1 cellular context compared by ENCODE assay signal in the genomic region with DNA sequence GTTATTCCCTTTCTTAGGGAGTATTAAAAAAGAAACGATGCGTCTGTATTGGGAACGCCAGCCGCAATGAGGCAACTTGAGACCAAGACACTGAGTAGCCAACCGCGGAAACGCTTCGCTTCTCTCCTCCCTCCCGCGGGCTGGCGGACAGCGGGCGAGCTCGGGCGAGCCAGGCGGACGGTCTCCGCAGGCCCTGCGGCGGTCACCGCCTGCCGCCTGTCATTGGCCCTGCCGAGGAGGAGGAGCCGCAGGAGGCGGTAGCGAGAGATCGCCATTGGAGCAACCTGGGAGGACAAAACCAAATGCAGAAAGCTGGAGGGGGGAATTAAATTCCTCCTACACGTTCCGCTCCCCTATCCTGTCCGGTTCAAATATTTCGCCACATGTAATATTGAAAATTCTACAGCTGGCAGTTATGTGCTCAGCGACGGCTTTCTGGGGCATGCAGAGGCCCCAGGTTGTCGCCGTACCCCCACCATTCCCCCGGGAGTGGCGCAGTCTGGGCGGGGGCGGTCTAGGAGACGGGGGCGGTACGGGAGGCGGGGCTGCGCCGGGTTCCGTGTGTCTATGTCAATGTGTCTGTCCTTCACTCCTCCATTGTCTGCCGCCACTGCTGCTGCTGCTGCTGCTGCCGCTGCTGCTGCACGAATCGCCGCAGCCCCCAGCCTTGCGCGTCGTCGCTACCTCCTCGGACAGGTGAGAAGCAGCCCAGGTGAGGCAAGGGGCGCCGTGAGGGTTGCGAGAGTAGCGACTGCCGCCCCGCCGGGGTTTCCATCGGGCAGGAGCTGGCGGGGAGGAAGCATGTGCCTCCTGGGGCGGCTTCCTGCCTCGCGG.
TF ChIP-seq lines count a peak whose summit lies in the region.

ANKMY2 (minus strand) TSS at position 162 of the 834 bp plus-strand sequence. CDS start 181 bp downstream, outside the sequence.
BZW2 (plus strand) TSS at position 589 of the 834 bp plus-strand sequence. CDS start 19,263 bp downstream, outside the sequence.

TF ChIP-seq in HepG2, 621 proteins besides CTCF, POLR2A, EP300 and RAD21 (continued from another document and continues in another):
- TF ChIP-seq, protein P1, sequence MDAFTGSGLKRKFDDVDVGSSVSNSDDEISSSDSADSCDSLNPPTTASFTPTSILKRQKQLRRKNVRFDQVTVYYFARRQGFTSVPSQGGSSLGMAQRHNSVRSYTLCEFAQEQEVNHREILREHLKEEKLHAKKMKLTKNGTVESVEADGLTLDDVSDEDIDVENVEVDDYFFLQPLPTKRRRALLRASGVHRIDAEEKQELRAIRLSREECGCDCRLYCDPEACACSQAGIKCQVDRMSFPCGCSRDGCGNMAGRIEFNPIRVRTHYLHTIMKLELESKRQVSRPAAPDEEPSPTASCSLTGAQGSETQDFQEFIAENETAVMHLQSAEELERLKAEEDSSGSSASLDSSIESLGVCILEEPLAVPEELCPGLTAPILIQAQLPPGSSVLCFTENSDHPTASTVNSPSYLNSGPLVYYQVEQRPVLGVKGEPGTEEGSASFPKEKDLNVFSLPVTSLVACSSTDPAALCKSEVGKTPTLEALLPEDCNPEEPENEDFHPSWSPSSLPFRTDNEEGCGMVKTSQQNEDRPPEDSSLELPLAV (CRISPR knock-in tag; conservative IDR thresholded peaks at IDR 0.05; ENCODE audit: low read depth) = no peak
- TF ChIP-seq ZNF280B (CRISPR knock-in tag; IDR thresholded peaks at IDR 0.05; ENCODE audit: borderline replicate concordance) (0 out of 2 replicates have a peak, but pooled peaks have one; percentile 40), KMT2B (CRISPR knock-in tag; IDR thresholded peaks at IDR 0.05) (peak; percentile 83), ZNF770 (CRISPR knock-in tag; IDR thresholded peaks at IDR 0.05) (peak; percentile 11; the same call in 1 of the 2 replicates), PRMT3 (CRISPR knock-in tag; IDR thresholded peaks at IDR 0.05; ENCODE audit: borderline replicate concordance, low read depth) (no peak), HOXA7 (CRISPR knock-in tag; IDR thresholded peaks at IDR 0.05) (0 out of 2 replicates have a peak, but pooled peaks have one; percentile 90), SKI (IDR thresholded peaks at IDR 0.05; ENCODE audit: partially characterized antibody) (peak; percentile 43), SOX5 (CRISPR knock-in tag; IDR thresholded peaks at IDR 0.05; ENCODE audit: borderline replicate concordance) (peak; percentile 20; the same call in 1 of the 2 replicates), NFYC (CRISPR knock-in tag; IDR thresholded peaks at IDR 0.05) (peak; percentile 81), REXO4 (CRISPR knock-in tag; IDR thresholded peaks at IDR 0.05; ENCODE audit: borderline replicate concordance) (no peak), ZNF180 (CRISPR knock-in tag; IDR thresholded peaks at IDR 0.05; ENCODE audit: borderline replicate concordance, low read depth) (no peak), THAP11 (CRISPR knock-in tag; IDR thresholded peaks at IDR 0.05) (peak; percentile 58), SIX1 (CRISPR knock-in tag; IDR thresholded peaks at IDR 0.05; ENCODE audit: borderline replicate concordance) (0 out of 2 replicates have a peak, but pooled peaks have one; percentile 22), TEAD3 (CRISPR knock-in tag; optimal IDR thresholded peaks at IDR 0.05; ENCODE audit: borderline replicate concordance) (peak; percentile 39), ZBTB38 (CRISPR knock-in tag; IDR thresholded peaks at IDR 0.05) (no peak), SALL1 (CRISPR knock-in tag; IDR thresholded peaks at IDR 0.05) (peak; percentile 76), FOSL2 (CRISPR knock-in tag; IDR thresholded peaks at IDR 0.05) (peak; percentile 42; the same call in 1 of the 2 replicates), ZNF891 (CRISPR knock-in tag; IDR thresholded peaks at IDR 0.05) (peak; percentile 70), ZNF331 (CRISPR knock-in tag; IDR thresholded peaks at IDR 0.05) (peak; percentile 38; the same call in 1 of the 2 replicates), ZNF678 (CRISPR knock-in tag; IDR thresholded peaks at IDR 0.05) (no peak; the same call in 1 of the 2 replicates), ZNF780A (CRISPR knock-in tag; IDR thresholded peaks at IDR 0.05) (no peak), PTBP1 (IDR thresholded peaks at IDR 0.05; ENCODE audit: low read depth, low read length, poor library complexity, severe bottlenecking) (peak; percentile 55), ZNF281 (CRISPR knock-in tag; IDR thresholded peaks at IDR 0.05; ENCODE audit: borderline replicate concordance) (no peak), MZF1 (CRISPR knock-in tag; IDR thresholded peaks at IDR 0.05; ENCODE audit: borderline replicate concordance) (no peak), ZNF234 (CRISPR knock-in tag; conservative IDR thresholded peaks at IDR 0.05) (no peak), IKZF5 (CRISPR knock-in tag; IDR thresholded peaks at IDR 0.05) (peak; percentile 84), TARDBP (CRISPR knock-in tag; IDR thresholded peaks at IDR 0.05) (no peak; the same call in 1 of the 2 replicates), ZFP36L1 (CRISPR knock-in tag; IDR thresholded peaks at IDR 0.05) (no peak)
- TF ChIP-seq, protein P2, sequence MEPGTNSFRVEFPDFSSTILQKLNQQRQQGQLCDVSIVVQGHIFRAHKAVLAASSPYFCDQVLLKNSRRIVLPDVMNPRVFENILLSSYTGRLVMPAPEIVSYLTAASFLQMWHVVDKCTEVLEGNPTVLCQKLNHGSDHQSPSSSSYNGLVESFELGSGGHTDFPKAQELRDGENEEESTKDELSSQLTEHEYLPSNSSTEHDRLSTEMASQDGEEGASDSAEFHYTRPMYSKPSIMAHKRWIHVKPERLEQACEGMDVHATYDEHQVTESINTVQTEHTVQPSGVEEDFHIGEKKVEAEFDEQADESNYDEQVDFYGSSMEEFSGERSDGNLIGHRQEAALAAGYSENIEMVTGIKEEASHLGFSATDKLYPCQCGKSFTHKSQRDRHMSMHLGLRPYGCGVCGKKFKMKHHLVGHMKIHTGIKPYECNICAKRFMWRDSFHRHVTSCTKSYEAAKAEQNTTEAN (CRISPR knock-in tag; conservative IDR thresholded peaks at IDR 0.05) = no peak; the same call in 1 of the 2 replicates
- TF ChIP-seq, protein P3, sequence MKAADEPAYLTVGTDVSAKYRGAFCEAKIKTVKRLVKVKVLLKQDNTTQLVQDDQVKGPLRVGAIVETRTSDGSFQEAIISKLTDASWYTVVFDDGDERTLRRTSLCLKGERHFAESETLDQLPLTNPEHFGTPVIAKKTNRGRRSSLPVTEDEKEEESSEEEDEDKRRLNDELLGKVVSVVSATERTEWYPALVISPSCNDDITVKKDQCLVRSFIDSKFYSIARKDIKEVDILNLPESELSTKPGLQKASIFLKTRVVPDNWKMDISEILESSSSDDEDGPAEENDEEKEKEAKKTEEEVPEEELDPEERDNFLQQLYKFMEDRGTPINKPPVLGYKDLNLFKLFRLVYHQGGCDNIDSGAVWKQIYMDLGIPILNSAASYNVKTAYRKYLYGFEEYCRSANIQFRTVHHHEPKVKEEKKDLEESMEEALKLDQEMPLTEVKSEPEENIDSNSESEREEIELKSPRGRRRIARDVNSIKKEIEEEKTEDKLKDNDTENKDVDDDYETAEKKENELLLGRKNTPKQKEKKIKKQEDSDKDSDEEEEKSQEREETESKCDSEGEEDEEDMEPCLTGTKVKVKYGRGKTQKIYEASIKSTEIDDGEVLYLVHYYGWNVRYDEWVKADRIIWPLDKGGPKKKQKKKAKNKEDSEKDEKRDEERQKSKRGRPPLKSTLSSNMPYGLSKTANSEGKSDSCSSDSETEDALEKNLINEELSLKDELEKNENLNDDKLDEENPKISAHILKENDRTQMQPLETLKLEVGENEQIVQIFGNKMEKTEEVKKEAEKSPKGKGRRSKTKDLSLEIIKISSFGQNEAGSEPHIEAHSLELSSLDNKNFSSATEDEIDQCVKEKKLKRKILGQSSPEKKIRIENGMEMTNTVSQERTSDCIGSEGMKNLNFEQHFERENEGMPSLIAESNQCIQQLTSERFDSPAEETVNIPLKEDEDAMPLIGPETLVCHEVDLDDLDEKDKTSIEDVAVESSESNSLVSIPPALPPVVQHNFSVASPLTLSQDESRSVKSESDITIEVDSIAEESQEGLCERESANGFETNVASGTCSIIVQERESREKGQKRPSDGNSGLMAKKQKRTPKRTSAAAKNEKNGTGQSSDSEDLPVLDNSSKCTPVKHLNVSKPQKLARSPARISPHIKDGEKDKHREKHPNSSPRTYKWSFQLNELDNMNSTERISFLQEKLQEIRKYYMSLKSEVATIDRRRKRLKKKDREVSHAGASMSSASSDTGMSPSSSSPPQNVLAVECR (CRISPR knock-in tag; IDR thresholded peaks at IDR 0.05; ENCODE audit: borderline replicate concordance) = peak; percentile 91
- TF ChIP-seq, protein P4, sequence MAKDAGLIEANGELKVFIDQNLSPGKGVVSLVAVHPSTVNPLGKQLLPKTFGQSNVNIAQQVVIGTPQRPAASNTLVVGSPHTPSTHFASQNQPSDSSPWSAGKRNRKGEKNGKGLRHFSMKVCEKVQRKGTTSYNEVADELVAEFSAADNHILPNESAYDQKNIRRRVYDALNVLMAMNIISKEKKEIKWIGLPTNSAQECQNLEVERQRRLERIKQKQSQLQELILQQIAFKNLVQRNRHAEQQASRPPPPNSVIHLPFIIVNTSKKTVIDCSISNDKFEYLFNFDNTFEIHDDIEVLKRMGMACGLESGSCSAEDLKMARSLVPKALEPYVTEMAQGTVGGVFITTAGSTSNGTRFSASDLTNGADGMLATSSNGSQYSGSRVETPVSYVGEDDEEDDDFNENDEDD (CRISPR knock-in tag; IDR thresholded peaks at IDR 0.05; ENCODE audit: borderline replicate concordance) = 0 out of 2 replicates have a peak, but pooled peaks have one; percentile 28
- TF ChIP-seq, protein P5, sequence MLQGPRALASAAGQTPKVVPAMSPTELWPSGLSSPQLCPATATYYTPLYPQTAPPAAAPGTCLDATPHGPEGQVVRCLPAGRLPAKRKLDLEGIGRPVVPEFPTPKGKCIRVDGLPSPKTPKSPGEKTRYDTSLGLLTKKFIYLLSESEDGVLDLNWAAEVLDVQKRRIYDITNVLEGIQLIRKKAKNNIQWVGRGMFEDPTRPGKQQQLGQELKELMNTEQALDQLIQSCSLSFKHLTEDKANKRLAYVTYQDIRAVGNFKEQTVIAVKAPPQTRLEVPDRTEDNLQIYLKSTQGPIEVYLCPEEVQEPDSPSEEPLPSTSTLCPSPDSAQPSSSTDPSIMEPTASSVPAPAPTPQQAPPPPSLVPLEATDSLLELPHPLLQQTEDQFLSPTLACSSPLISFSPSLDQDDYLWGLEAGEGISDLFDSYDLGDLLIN (CRISPR knock-in tag; IDR thresholded peaks at IDR 0.05; ENCODE audit: borderline replicate concordance) = peak; percentile 26; the same call in 1 of the 2 replicates
